In the genomic region with DNA sequence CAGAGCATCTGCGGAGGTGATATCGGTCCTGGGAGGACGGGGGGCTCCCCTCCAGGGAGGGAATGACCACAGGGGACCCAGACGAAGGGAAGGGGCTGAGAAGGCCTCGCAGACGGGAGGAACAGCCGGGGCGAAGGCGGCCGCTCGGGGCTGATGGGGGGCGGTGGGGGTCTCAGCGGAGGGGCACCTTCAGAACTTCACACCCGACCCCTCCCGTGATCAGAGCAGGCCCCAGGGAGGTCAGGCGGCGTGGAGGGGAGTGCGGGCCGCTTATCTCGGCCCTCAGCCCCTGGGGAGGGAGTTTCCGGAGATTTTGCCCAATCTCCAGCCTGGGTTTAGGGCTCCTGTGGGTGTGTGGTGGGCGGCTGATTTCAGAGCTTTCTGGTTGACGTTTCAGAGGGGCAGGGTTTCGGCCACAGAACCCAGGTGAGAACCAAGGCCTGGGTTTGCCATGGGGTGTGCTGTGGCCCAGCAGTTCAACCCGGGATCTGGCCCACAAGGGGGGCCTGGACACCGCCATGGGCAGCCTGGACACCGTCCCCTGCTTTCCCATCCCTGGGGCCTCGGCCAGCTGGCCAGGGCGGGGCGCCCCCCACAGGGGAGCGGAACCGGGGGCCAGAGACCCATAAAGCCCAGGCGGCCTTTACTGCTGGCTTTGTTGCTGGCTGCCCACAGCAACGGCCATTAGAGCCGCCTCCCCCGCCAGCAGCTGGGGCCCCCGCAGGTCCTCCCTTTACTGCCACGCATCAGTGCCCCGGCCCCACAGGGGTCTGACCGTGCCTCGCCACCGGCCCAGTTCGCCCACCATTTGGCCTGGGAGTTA, we compare ENCODE assay signal across 14 cellular contexts. TPM values are rescaled to one million over a fixed set of nuclear protein-coding genes. Genes with fewer than 3 reads are reported as not detected.
DNase-seq lines count a peak whose midpoint lies in the region; ATAC-seq and TF ChIP-seq lines count a peak whose summit lies in the region.
"Had no signal": no experiment of that assay in that cellular context is flagged by ENCODE, and none has a peak within 500 bp of the region (broad histone marks: within the 10 kb centered on the region; RNA-seq: fewer than 3 reads in every experiment).

No MANE protein-coding gene starts in this region.

- dilution Hi-C loops in IMR-90 (cut with HindIII; ENCODE audit: low sequenced_read_pairs, unreplicated experiment): no loop called here

- H3K9me3 Mint-ChIP-seq in CD14-positive monocyte: no peaks in the 10 kb centered on the region
- H3K9me3 Mint-ChIP-seq: activated CD4-positive, alpha-beta memory T cell treated with anti-CD3 and anti-CD28 coated beads for 36 hours had no signal

- peaks cover 29% of the 10 kb centered on the region for H3K4me1 Mint-ChIP-seq in CD14-positive monocyte

- H3K27me3 Mint-ChIP-seq in CD14-positive monocyte (ENCODE audit: low read depth in 3 of 3): no peaks in the 10 kb centered on the region
- H3K27me3 Mint-ChIP-seq: activated CD4-positive, alpha-beta memory T cell treated with anti-CD3 and anti-CD28 coated beads for 36 hours had no signal

- in situ Hi-C loops in IMR-90 (cut with MboI; ENCODE audit: low sequenced_read_pairs): no loop called here

- H3K4ac ChIP-seq in IMR-90 (ENCODE audit: low read depth, low read length): no peak overlapping the region

- H4K5ac ChIP-seq in IMR-90 (ENCODE audit: low read depth, low read length): no peak overlapping the region

- peak overlapping the region; percentile 72 for H2AK9ac ChIP-seq in IMR-90 (replicated peaks; ENCODE audit: low read depth, low read length, poor library complexity)

- no peak overlapping the region for H4K91ac ChIP-seq in IMR-90 (ENCODE audit: insufficient read depth, low read depth, low read length)

- peaks cover 13 to 33% of the 10 kb centered on the region in 2 donors for H3K36me3 Mint-ChIP-seq in CD14-positive monocyte
- H3K36me3 Mint-ChIP-seq: activated CD4-positive, alpha-beta memory T cell treated with anti-CD3 and anti-CD28 coated beads for 36 hours had no signal

- H3K36me3 ChIP-seq in BLaER1: peaks cover 12% of the 10 kb centered on the region
- peaks cover 15% of the 10 kb centered on the region; the same call in 1 of the 2 replicates for H3K36me3 ChIP-seq in IMR-90 (ENCODE audit: control insufficient read depth, insufficient read depth, low read length)
- H3K36me3 ChIP-seq in iPS-15b (ENCODE audit: control insufficient read depth, insufficient read depth, low read length): peaks cover 5% of the 10 kb centered on the region
- H3K36me3 ChIP-seq: MG63 had no signal

- no peak overlapping the region for H3K4me3 Mint-ChIP-seq in CD14-positive monocyte
- H3K4me3 Mint-ChIP-seq: activated CD4-positive, alpha-beta memory T cell treated with anti-CD3 and anti-CD28 coated beads for 36 hours had no signal

- H3K9me1 ChIP-seq in IMR-90 (ENCODE audit: insufficient read depth, low read length): peaks cover 8% of the 10 kb centered on the region

- TF ChIP-seq RAD21 in IMR-90 (IDR thresholded peaks at IDR 0.05; ENCODE audit: low read length): no peak

- H2AFZ ChIP-seq in IMR-90 (replicated peaks; ENCODE audit: low read length, poor library complexity): no peak overlapping the region

- H3K4me1 ChIP-seq in BLaER1 (peaks cover 75% of the 10 kb centered on the region), IMR-90 (ENCODE audit: control insufficient read depth, insufficient read depth, low read length) (peaks cover 39% of the 10 kb centered on the region), iPS-15b (ENCODE audit: control insufficient read depth, insufficient read depth, low read length) (no peaks in the 10 kb centered on the region)

- H2AK5ac ChIP-seq in IMR-90 (ENCODE audit: low read depth, low read length): peak overlapping the region; percentile 37

- TF ChIP-seq POLR2A in GM19193 (IDR thresholded peaks at IDR 0.05; ENCODE audit: extremely low read depth, insufficient read depth, insufficient read length) (peak; percentile 43), IMR-90 (IDR thresholded peaks at IDR 0.05; ENCODE audit: low read depth, low read length) (no peak)

- no peak overlapping the region for H3K18ac ChIP-seq in IMR-90 (ENCODE audit: low read depth, low read length)

- H3K27me3 ChIP-seq in BLaER1 (no peaks in the 10 kb centered on the region), IMR-90 (ENCODE audit: control insufficient read depth, insufficient read depth, low read length) (no peaks in the 10 kb centered on the region), iPS-15b (ENCODE audit: control insufficient read depth, insufficient read depth, low read length) (no peaks in the 10 kb centered on the region)
- H3K27me3 ChIP-seq: MG63 had no signal

- H3K4me3 ChIP-seq in BLaER1 (peak overlapping the region; percentile 62), IMR-90 (ENCODE audit: insufficient read depth, low read depth, low read length) (no peak overlapping the region), iPS-15b (ENCODE audit: low read depth, low read length) (no peak overlapping the region)
- H3K4me3 ChIP-seq: MG63 had no signal

- ATAC-seq in IMR-90 (ENCODE audit: low read depth): no peak

- DNase-seq in IMR-90 (no peak), head of caudate nucleus (no peak), CD14-positive monocyte (ENCODE audit: low spot score) (no peak), HPDE6-E6E7 (ENCODE audit: extremely low spot score) (no peak), DMS79 (lab: John Stamatoyannopoulos, UW) (no peak)
- DNase-seq: activated CD4-positive, alpha-beta memory T cell treated with anti-CD3 and anti-CD28 coated beads for 36 hours; GDM1; MG63; NCI-H510A treated with DMSO at 0.1 percent for 48 hours; occipital lobe had no signal

- H4K20me1 ChIP-seq in BLaER1: peaks cover 58% of the 10 kb centered on the region
- H4K20me1 ChIP-seq in IMR-90 (ENCODE audit: insufficient read depth, low read length): peaks cover 46% of the 10 kb centered on the region

- H2BK120ac ChIP-seq in IMR-90 (ENCODE audit: low read depth, low read length): no peak overlapping the region

- POLR2A ChIA-PET in IMR-90 (lab: Charles Lee; ENCODE audit: unreplicated experiment): no interaction called here

- WGBS in IMR-90 (ENCODE audit: extremely low coverage in 2 of 2, insufficient read length in 1 of 2), 2 experiments: 68% methylated on average over 4 of the region's 43 CpGs; no CpG with 5 or more reads in 1 of the 2 experiments

- no peak overlapping the region for H2BK15ac ChIP-seq in IMR-90 (ENCODE audit: low read depth, low read length)

- no peak overlapping the region for H3K14ac ChIP-seq in IMR-90 (replicated peaks; ENCODE audit: low read depth, low read length)

- H4K8ac ChIP-seq in IMR-90 (ENCODE audit: low read depth in 2 of 2, low read length in 2 of 2): no peak overlapping the region

- no peak overlapping the region for H3K56ac ChIP-seq in IMR-90 (ENCODE audit: extremely low read depth, insufficient read depth, low read length)

- peak overlapping the region in 1 of 7 donors; percentile 65 for H3K27ac Mint-ChIP-seq in CD14-positive monocyte
- H3K27ac Mint-ChIP-seq: activated CD4-positive, alpha-beta memory T cell treated with anti-CD3 and anti-CD28 coated beads for 36 hours had no signal

- CTCF ChIA-PET in IMR-90 (lab: Yijun Ruan, JAX): interaction anchor here (0.6 kb wide), 1 partner anchor 240 kb away, joined by 4 read pairs; no protein-coding TSS in a partner anchor

- BruUV-seq in IMR-90 (replicated peaks; lab: Mats Ljungman, UMichigan): no TSS peak

- no peaks in the 10 kb centered on the region for H3K9me3 ChIP-seq in BLaER1
- H3K9me3 ChIP-seq in IMR-90 (ENCODE audit: control insufficient read depth, insufficient read depth, low read length): no peaks in the 10 kb centered on the region
- no peaks in the 10 kb centered on the region for H3K9me3 ChIP-seq in iPS-15b (ENCODE audit: control insufficient read depth, insufficient read depth, low read length)
- H3K9me3 ChIP-seq: MG63 had no signal

- H3K9ac ChIP-seq in BLaER1: peak overlapping the region; percentile 42
- H3K9ac ChIP-seq in IMR-90 (ENCODE audit: low read depth, low read length): no peak overlapping the region
- H3K9ac ChIP-seq in iPS-15b (ENCODE audit: low read depth, low read length): peak overlapping the region; percentile 24

- TF ChIP-seq CTCF in IMR-90 (conservative IDR thresholded peaks at IDR 0.05; ENCODE audit: low read depth, low read length): no peak
- no peak for TF ChIP-seq CTCF in CD14-positive monocyte (IDR thresholded peaks at IDR 0.05)

- H3K23ac ChIP-seq in IMR-90 (ENCODE audit: low read depth, low read length): no peak overlapping the region

- H2BK20ac ChIP-seq in IMR-90 (ENCODE audit: low read depth, low read length): no peak overlapping the region

- no peak overlapping the region for H2BK5ac ChIP-seq in IMR-90 (ENCODE audit: low read depth, low read length, poor library complexity, severe bottlenecking)

- intact Hi-C loops in IMR-90 (cut with micrococcal nuclease): no loop called here
- intact Hi-C loops in head of caudate nucleus (cut with DNase I): no loop called here
- intact Hi-C loops in CD14-positive monocyte (cut with micrococcal nuclease): no loop called here

- peak overlapping the region; percentile 89 for H3K27ac ChIP-seq in BLaER1
- H3K27ac ChIP-seq in IMR-90 (ENCODE audit: insufficient read depth, low read length): no peak overlapping the region

- H3K79me1 ChIP-seq in IMR-90 (ENCODE audit: low read depth in 1 of 2, low read length in 2 of 2): peaks cover 41 to 81% of the 10 kb centered on the region in 2 experiments

- H3K4me2 ChIP-seq in BLaER1 (peak overlapping the region; percentile 99), IMR-90 (ENCODE audit: low read depth, low read length) (no peak overlapping the region)

RNA-seq across cellular contexts. Expression of gene ARID3A, which starts 29.0 kb away (rescaled TPM):
- total RNA-seq in IMR-90 (2012; rRNA removed): 16.0 and 16.7 TPM in 2 replicates
- polyA plus RNA-seq in IMR-90 (2012; rRNA removed) (23.1 and 29.4 TPM in 2 replicates), CD14-positive monocyte (1 to 10 TPM; 2.1 to 3.2 TPM)
- 11.4 and 20.8 TPM in 2 replicates for polyA plus RNA-seq in IMR-90 (2012; cell fraction: cytosol; rRNA removed)
- polyA plus RNA-seq in IMR-90 (2012; cell fraction: nucleus; rRNA removed; ENCODE audit: low replicate concordance): 47.6 and 91.2 TPM in 2 replicates

RNA-seq across cellular contexts. Expression of gene WDR18, which starts 29.3 kb away (rescaled TPM):
- total RNA-seq in IMR-90 (2012; rRNA removed): 37.1 and 38.9 TPM in 2 replicates
- polyA plus RNA-seq in IMR-90 (2012; rRNA removed) (56.9 and 74.5 TPM in 2 replicates), CD14-positive monocyte (10 to 100 TPM; 49.9 to 52.7 TPM)
- 28.1 and 66.5 TPM in 2 replicates for polyA plus RNA-seq in IMR-90 (2012; cell fraction: cytosol; rRNA removed)
- polyA plus RNA-seq in IMR-90 (2012; cell fraction: nucleus; rRNA removed; ENCODE audit: low replicate concordance): 114 and 350 TPM in 2 replicates

RNA-seq across cellular contexts. Expression of gene KISS1R, which starts 37.8 kb away (rescaled TPM):
- total RNA-seq in IMR-90 (2012; rRNA removed): not detected in 2 replicates
- not detected in 2 replicates for polyA plus RNA-seq in IMR-90 (2012; rRNA removed)
- 0.02 and 0.09 TPM in 2 replicates for polyA plus RNA-seq in IMR-90 (2012; cell fraction: cytosol; rRNA removed)
- 0.13 TPM in 1 of 2 replicates, not detected in the other for polyA plus RNA-seq in IMR-90 (2012; cell fraction: nucleus; rRNA removed; ENCODE audit: low replicate concordance)
- not detected for polyA plus RNA-seq in CD14-positive monocyte
- total RNA-seq: occipital lobe, subcutaneous adipose tissue had no signal

RNA-seq across cellular contexts. Expression of gene R3HDM4, which starts 41.9 kb away (rescaled TPM):
- 8.9 and 9.0 TPM in 2 replicates for total RNA-seq in IMR-90 (2012; rRNA removed)
- polyA plus RNA-seq in IMR-90 (2012; rRNA removed): 51.5 and 52.5 TPM in 2 replicates
- 36.9 and 69.3 TPM in 2 replicates for polyA plus RNA-seq in IMR-90 (2012; cell fraction: cytosol; rRNA removed)
- polyA plus RNA-seq in IMR-90 (2012; cell fraction: nucleus; rRNA removed; ENCODE audit: low replicate concordance): 60.4 and 87.8 TPM in 2 replicates
- 10 to 100 TPM; 78.7 to 99.9 TPM for polyA plus RNA-seq in CD14-positive monocyte

RNA-seq across cellular contexts. Expression of gene GRIN3B, which starts 45.3 kb away (rescaled TPM):
- total RNA-seq in IMR-90 (2012; rRNA removed): under 0.01 and 0.28 TPM in 2 replicates
- polyA plus RNA-seq in IMR-90 (2012; rRNA removed) (0.91 and 1.8 TPM in 2 replicates), CD14-positive monocyte (under 1 TPM in 1 of 2 donors, not detected in 1; 0.13 TPM)
- polyA plus RNA-seq in IMR-90 (2012; cell fraction: cytosol; rRNA removed): 1.0 and 2.6 TPM in 2 replicates
- polyA plus RNA-seq in IMR-90 (2012; cell fraction: nucleus; rRNA removed; ENCODE audit: low replicate concordance): 6.9 and 13.4 TPM in 2 replicates
- total RNA-seq: activated CD4-positive, alpha-beta memory T cell treated with anti-CD3 and anti-CD28 coated beads for 36 hours; occipital lobe; subcutaneous adipose tissue had no signal
